20 cellular contexts compared by ENCODE assay signal in the genomic region with DNA sequence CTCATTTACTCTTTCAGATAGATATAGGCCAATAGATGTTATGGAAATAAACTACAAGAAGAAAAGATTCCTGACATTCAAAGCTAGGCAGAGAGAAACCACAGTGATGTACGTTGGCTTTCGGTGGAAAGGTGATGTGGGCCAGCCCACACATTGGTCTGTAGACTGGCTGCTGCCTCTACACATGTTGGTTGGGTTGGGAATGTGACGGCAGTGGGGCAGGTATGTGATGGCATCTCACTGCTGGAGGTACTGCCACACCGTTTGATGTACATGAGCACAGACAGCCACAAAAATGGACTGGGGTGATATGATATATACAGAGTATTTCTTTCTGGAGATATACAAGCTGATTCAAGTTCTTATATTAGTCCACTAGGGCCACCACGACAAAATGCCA.
DNase-seq lines count a peak whose midpoint lies in the region; ATAC-seq and TF ChIP-seq lines count a peak whose summit lies in the region.
"Had no signal": no experiment of that assay in that cellular context is flagged by ENCODE, and none has a peak within 500 bp of the region (broad histone marks: within the 10 kb centered on the region; RNA-seq: fewer than 3 reads in every experiment).

No MANE protein-coding gene starts in this region.

- DNase-seq in activated naive CD8-positive, alpha-beta T cell treated with anti-CD3 and anti-CD28 coated beads, Interleukin-2, amount 50 U/mL, for 24 hours = no peak
- no peak for DNase-seq in activated naive CD8-positive, alpha-beta T cell treated with anti-CD3 and anti-CD28 coated beads for 36 hours
- DNase-seq in glutamatergic neuron = no peak
- no peak for DNase-seq in NCI-H2081 (lab: John Stamatoyannopoulos, UW)
- DNase-seq in brain microvascular endothelial cell = no peak
- DNase-seq: Caco-2; CD4-positive, CD25-positive, alpha-beta regulatory T cell; CD8-positive, alpha-beta T cell; EL; GDM1; GOT3; HFFc6 had no signal

- no peaks in the 10 kb centered on the region for H3K36me3 ChIP-seq in brain microvascular endothelial cell (replicated peaks)
- H3K36me3 ChIP-seq: BLaER1, HAP-1 had no signal

- no peak overlapping the region for H3K27ac Mint-ChIP-seq in activated naive CD8-positive, alpha-beta T cell treated with anti-CD3 and anti-CD28 coated beads, Interleukin-2, amount 50 U/mL, for 24 hours
- no peak overlapping the region for H3K27ac Mint-ChIP-seq in activated naive CD8-positive, alpha-beta T cell treated with anti-CD3 and anti-CD28 coated beads for 36 hours
- H3K27ac Mint-ChIP-seq in brain (peak overlapping the region in 4 of 5 experiments; percentile 31 to 92 (median 82)), glutamatergic neuron (ENCODE audit: unreplicated experiment) (peak overlapping the region; percentile 89)
- H3K27ac Mint-ChIP-seq: B cell; CD4-positive, CD25-positive, alpha-beta regulatory T cell; CD8-positive, alpha-beta T cell; HFFc6 had no signal

- H3K27ac ChIP-seq in brain microvascular endothelial cell = no peak overlapping the region
- H3K27ac ChIP-seq: 22Rv1, BLaER1, C4-2B had no signal

- ATAC-seq in activated naive CD8-positive, alpha-beta T cell treated with anti-CD3 and anti-CD28 coated beads, Interleukin-2, amount 50 U/mL, for 24 hours = peak; percentile 55
- ATAC-seq in HG02870 (IDR thresholded peaks at IDR 0.05; ENCODE audit: unreplicated experiment) = no peak
- ATAC-seq: CD8-positive, alpha-beta T cell; GM12878 had no signal

- no peak overlapping the region for H3K4me3 ChIP-seq in brain microvascular endothelial cell (ENCODE audit: low read depth, low read length)
- H3K4me3 ChIP-seq: BLaER1, GM12878, HAP-1 had no signal

- peaks cover 2% of the 10 kb centered on the region for H3K27me3 Mint-ChIP-seq in activated naive CD8-positive, alpha-beta T cell treated with anti-CD3 and anti-CD28 coated beads, Interleukin-2, amount 50 U/mL, for 24 hours
- H3K27me3 Mint-ChIP-seq in activated naive CD8-positive, alpha-beta T cell treated with anti-CD3 and anti-CD28 coated beads for 36 hours = peaks cover 4% of the 10 kb centered on the region
- H3K27me3 Mint-ChIP-seq in brain = peaks cover 4% of the 10 kb centered on the region
- peaks cover 2% of the 10 kb centered on the region for H3K27me3 Mint-ChIP-seq in glutamatergic neuron (ENCODE audit: unreplicated experiment)

- H3K36me3 Mint-ChIP-seq in activated naive CD8-positive, alpha-beta T cell treated with anti-CD3 and anti-CD28 coated beads, Interleukin-2, amount 50 U/mL, for 24 hours (ENCODE audit: low read depth) = no peaks in the 10 kb centered on the region
- H3K36me3 Mint-ChIP-seq in activated naive CD8-positive, alpha-beta T cell treated with anti-CD3 and anti-CD28 coated beads for 36 hours = no peaks in the 10 kb centered on the region
- H3K36me3 Mint-ChIP-seq in brain = no peaks in the 10 kb centered on the region
- no peaks in the 10 kb centered on the region for H3K36me3 Mint-ChIP-seq in glutamatergic neuron (ENCODE audit: unreplicated experiment)
- H3K36me3 Mint-ChIP-seq: CD4-positive, CD25-positive, alpha-beta regulatory T cell; CD8-positive, alpha-beta T cell had no signal

- H3K4me1 Mint-ChIP-seq in activated naive CD8-positive, alpha-beta T cell treated with anti-CD3 and anti-CD28 coated beads, Interleukin-2, amount 50 U/mL, for 24 hours = peaks cover 2% of the 10 kb centered on the region
- peaks cover 5% of the 10 kb centered on the region for H3K4me1 Mint-ChIP-seq in activated naive CD8-positive, alpha-beta T cell treated with anti-CD3 and anti-CD28 coated beads for 36 hours
- H3K4me1 Mint-ChIP-seq in brain = peaks cover 51% of the 10 kb centered on the region
- H3K4me1 Mint-ChIP-seq in glutamatergic neuron (ENCODE audit: low read depth, unreplicated experiment) = peaks cover 24% of the 10 kb centered on the region
- H3K4me1 Mint-ChIP-seq: B cell; CD4-positive, CD25-positive, alpha-beta regulatory T cell had no signal

- no peak overlapping the region for H3K4me3 Mint-ChIP-seq in activated naive CD8-positive, alpha-beta T cell treated with anti-CD3 and anti-CD28 coated beads, Interleukin-2, amount 50 U/mL, for 24 hours
- no peak overlapping the region for H3K4me3 Mint-ChIP-seq in activated naive CD8-positive, alpha-beta T cell treated with anti-CD3 and anti-CD28 coated beads for 36 hours
- H3K4me3 Mint-ChIP-seq in brain (no peak overlapping the region), glutamatergic neuron (ENCODE audit: unreplicated experiment) (no peak overlapping the region)
- H3K4me3 Mint-ChIP-seq: B cell; CD4-positive, CD25-positive, alpha-beta regulatory T cell; CD8-positive, alpha-beta T cell; HFFc6 had no signal

- H3K9me3 Mint-ChIP-seq in activated naive CD8-positive, alpha-beta T cell treated with anti-CD3 and anti-CD28 coated beads, Interleukin-2, amount 50 U/mL, for 24 hours = no peaks in the 10 kb centered on the region
- no peaks in the 10 kb centered on the region for H3K9me3 Mint-ChIP-seq in activated naive CD8-positive, alpha-beta T cell treated with anti-CD3 and anti-CD28 coated beads for 36 hours
- H3K9me3 Mint-ChIP-seq in brain (peaks cover 0 to 6% (median 0%) of the 10 kb centered on the region in 5 experiments), glutamatergic neuron (ENCODE audit: unreplicated experiment) (peaks cover 3% of the 10 kb centered on the region)
- H3K9me3 Mint-ChIP-seq: CD8-positive, alpha-beta T cell; HFFc6 had no signal

- in situ Hi-C loops in brain microvascular endothelial cell (cut with HindIII; ENCODE audit: low pct_ligation_motif_present, low sequenced_read_pairs) = no loop called here

- TF ChIP-seq CTCF in brain (conservative IDR thresholded peaks at IDR 0.05) = no peak
- TF ChIP-seq CTCF in glutamatergic neuron (IDR thresholded peaks at IDR 0.05; ENCODE audit: partially characterized antibody, unreplicated experiment) = no peak
- no peak for TF ChIP-seq CTCF in brain microvascular endothelial cell (IDR thresholded peaks at IDR 0.05; ENCODE audit: low read depth, low read length, missing control alignments)

- no peaks in the 10 kb centered on the region for H3K27me3 ChIP-seq in brain microvascular endothelial cell (replicated peaks)
- H3K27me3 ChIP-seq: BLaER1 had no signal

Comparison
In these comparisons a context has a peak if more than half of its experiments do, and no peak if none do; other contexts are left out.
1. H3K27ac Mint-ChIP-seq: peak in brain (4 of 5) and glutamatergic neuron (single experiment); none in activated naive CD8-positive, alpha-beta T cell treated with anti-CD3 and anti-CD28 coated beads, Interleukin-2, amount 50 U/mL, for 24 hours (single experiment) and activated naive CD8-positive, alpha-beta T cell treated with anti-CD3 and anti-CD28 coated beads for 36 hours (single experiment).